Comparison of ENCODE assay signal across 12 cellular contexts in genomic region chr12:112806721-112807120, GRCh38. TPM values are rescaled to one million over a fixed set of nuclear protein-coding genes. Genes with fewer than 3 reads are reported as not detected.
"Had no signal": no experiment of that assay in that cellular context is flagged by ENCODE, and none has a peak within 500 bp of the region (broad histone marks: within the 10 kb centered on the region; RNA-seq: fewer than 3 reads in every experiment).

No MANE protein-coding gene starts in this region.

- H3K9me3 Mint-ChIP-seq: IgD-negative memory B cell had no signal

- DNase-seq: GM23248, GOT3, H7, HFFc6, KG1 had no signal

- FAIRE-seq: HepG2 had no signal

- H3K4me3 Mint-ChIP-seq: HFFc6, IgD-negative memory B cell had no signal

- H3K36me3 Mint-ChIP-seq: IgD-negative memory B cell had no signal

- ATAC-seq: HCT116, HepG2 had no signal

- H3K4me1 Mint-ChIP-seq: IgD-negative memory B cell had no signal

- H3K4me1 ChIP-seq: HAP-1 had no signal

- H3K9me3 ChIP-seq: HAP-1 had no signal

- H3K4me3 ChIP-seq: GM23248, HAP-1 had no signal

- H3K27ac ChIP-seq: GM23248, HL-60 had no signal

- H3K27ac Mint-ChIP-seq: HFFc6, IgD-negative memory B cell had no signal

RNA-seq across cellular contexts. Expression of gene RPH3A, which starts 15.2 kb away (rescaled TPM):
- total RNA-seq: GM23248, H4, H7, HepG2, HFFc6, HT1080 had no signal
- polyA plus RNA-seq: GM23248, HepG2, IgD-negative memory B cell had no signal
